Comparison of ENCODE assay signal across 10 cellular contexts in genomic region chr5:154849791-154850201, GRCh38. TPM values are rescaled to one million over a fixed set of nuclear protein-coding genes. Genes with fewer than 3 reads are reported as not detected.
DNase-seq lines count a peak whose midpoint lies in the region; ATAC-seq and TF ChIP-seq lines count a peak whose summit lies in the region.
"Had no signal": no experiment of that assay in that cellular context is flagged by ENCODE, and none has a peak within 500 bp of the region (broad histone marks: within the 10 kb centered on the region; RNA-seq: fewer than 3 reads in every experiment).

No MANE protein-coding gene starts in this region.

- no peaks in the 10 kb centered on the region for H3K79me1 ChIP-seq in neuronal stem cell (ENCODE audit: low read depth, low read length)

- no peaks in the 10 kb centered on the region for H3K27me3 ChIP-seq in neuronal stem cell (ENCODE audit: control insufficient read depth in 3 of 3, insufficient read depth in 3 of 3, low read depth in 1 of 3, low read length in 3 of 3)

- ATAC-seq in GM19351 (IDR thresholded peaks at IDR 0.05; ENCODE audit: unreplicated experiment) = no peak
- ATAC-seq in GM18502 (IDR thresholded peaks at IDR 0.05; ENCODE audit: poor library complexity, unreplicated experiment) = no peak

- peak overlapping the region; percentile 84 for H2AFZ ChIP-seq in neuronal stem cell (ENCODE audit: low read length)

- H3K9me3 Mint-ChIP-seq in T-helper 2 cell treated with Interferon-gamma antibody and Interleukin-4, amounts not matched to agents 5 μg/mL and 100 μg/mL, for 36 hours = no peaks in the 10 kb centered on the region

- no peak overlapping the region for H3K27ac ChIP-seq in neuronal stem cell (replicated peaks; ENCODE audit: low read length)

- no peak overlapping the region for H3K9ac ChIP-seq in neuronal stem cell (ENCODE audit: low read depth, low read length, poor library complexity)

- peaks cover 3% of the 10 kb centered on the region for H3K4me1 Mint-ChIP-seq in T-helper 2 cell treated with Interferon-gamma antibody and Interleukin-4, amounts not matched to agents 5 μg/mL and 100 μg/mL, for 36 hours (ENCODE audit: low read depth)

- WGBS in neuronal stem cell (ENCODE audit: extremely low coverage in 2 of 2, insufficient read length in 2 of 2, insufficient replicate concordance in 1 of 2), 2 donors = no CpG with 5 or more reads among the region's 2 CpGs

- H2BK120ac ChIP-seq in neuronal stem cell (ENCODE audit: low read depth, low read length) = no peak overlapping the region

- H3K36me3 ChIP-seq in neuronal stem cell (replicated peaks in 1 of 2; ENCODE audit: control insufficient read depth in 2 of 2, insufficient read depth in 2 of 2, low read length in 2 of 2) = no peaks in the 10 kb centered on the region

- no peak overlapping the region for H3K18ac ChIP-seq in neuronal stem cell (ENCODE audit: low read length)

- no peak overlapping the region for H3K4me3 Mint-ChIP-seq in T-helper 2 cell treated with Interferon-gamma antibody and Interleukin-4, amounts not matched to agents 5 μg/mL and 100 μg/mL, for 36 hours

- H4K91ac ChIP-seq in neuronal stem cell (ENCODE audit: low read depth, low read length, poor library complexity) = no peak overlapping the region

- no peak overlapping the region for H2BK5ac ChIP-seq in neuronal stem cell (ENCODE audit: low read length)

- H3K23ac ChIP-seq in neuronal stem cell (ENCODE audit: low read depth, low read length, poor library complexity) = no peak overlapping the region

- no peak overlapping the region for H2BK15ac ChIP-seq in neuronal stem cell (ENCODE audit: low read length)

- in situ Hi-C loops in SK-MEL-5 (cut with HindIII; ENCODE audit: low pct_unique_long_range_greater_than_20kb, low sequenced_read_pairs) = no loop called here

- H3K4me2 ChIP-seq in neuronal stem cell (ENCODE audit: insufficient read depth, low read length, poor library complexity, severe bottlenecking) = peak overlapping the region; percentile 81

- DNase-seq in AG09319 (ENCODE audit: extremely low read depth, low read depth) = no peak
- DNase-seq in SK-MEL-5 (ENCODE audit: low read depth, low spot score) = peak; percentile 3
- peak; percentile 62 for DNase-seq in fibroblast of mammary gland (ENCODE audit: low read depth)
- no peak for DNase-seq in neuronal stem cell (ENCODE audit: low spot score)
- DNase-seq in T-helper 2 cell treated with Interferon-gamma antibody and Interleukin-4, amounts not matched to agents 5 μg/mL and 100 μg/mL, for 36 hours (ENCODE audit: low spot score) = no peak
- DNase-seq in EL = no peak
- DNase-seq: activated CD4-positive, alpha-beta T cell treated with anti-CD3 and anti-CD28 coated beads for 48 hours; COR-L47 had no signal

- H2AK5ac ChIP-seq in neuronal stem cell (ENCODE audit: low read depth, low read length) = no peak overlapping the region

- no peaks in the 10 kb centered on the region for H3K27me3 Mint-ChIP-seq in T-helper 2 cell treated with Interferon-gamma antibody and Interleukin-4, amounts not matched to agents 5 μg/mL and 100 μg/mL, for 36 hours (ENCODE audit: low read depth)

- no peaks in the 10 kb centered on the region for H3K36me3 Mint-ChIP-seq in T-helper 2 cell treated with Interferon-gamma antibody and Interleukin-4, amounts not matched to agents 5 μg/mL and 100 μg/mL, for 36 hours (ENCODE audit: low read depth)

- H3K4me3 ChIP-seq in fibroblast of mammary gland (ENCODE audit: control insufficient read depth, low read depth, low read length) (peak overlapping the region; percentile 59), neuronal stem cell (ENCODE audit: low read length in 2 of 2) (peak overlapping the region in 1 of 2 donors; percentile 54)

- H3K14ac ChIP-seq in neuronal stem cell (ENCODE audit: low read length) = no peak overlapping the region

- peaks cover 2 to 10% of the 10 kb centered on the region in 2 donors for H3K4me1 ChIP-seq in neuronal stem cell (ENCODE audit: control insufficient read depth in 2 of 2, insufficient read depth in 1 of 2, low read depth in 1 of 2, low read length in 2 of 2)

- no peak overlapping the region for H2BK12ac ChIP-seq in neuronal stem cell (ENCODE audit: low read length)

- TF ChIP-seq CTCF in AG09319 (IDR thresholded peaks at IDR 0.05; ENCODE audit: low read depth, low read length) (peak; percentile 24), fibroblast of mammary gland (conservative IDR thresholded peaks at IDR 0.05; ENCODE audit: control insufficient read depth, insufficient read depth, low read depth, low read length) (no peak)

- no peak overlapping the region for H4K8ac ChIP-seq in neuronal stem cell (ENCODE audit: low read depth, low read length)

- H3K9me3 ChIP-seq in neuronal stem cell (replicated peaks in 1 of 2; ENCODE audit: control insufficient read depth in 2 of 2, insufficient read depth in 1 of 2, low read depth in 1 of 2, low read length in 2 of 2) = no peaks in the 10 kb centered on the region

- no peak overlapping the region for H3K4ac ChIP-seq in neuronal stem cell (ENCODE audit: low read length)

- no peak overlapping the region for H3K27ac Mint-ChIP-seq in T-helper 2 cell treated with Interferon-gamma antibody and Interleukin-4, amounts not matched to agents 5 μg/mL and 100 μg/mL, for 36 hours

RNA-seq across cellular contexts. Expression of gene FAXDC2, which starts 0.6 kb away (rescaled TPM):
- 13.7 and 15.2 TPM in 2 replicates for total RNA-seq in SK-MEL-5 (2014; rRNA removed; shearing (Covaris generic))
- 14.4 and 18.5 TPM in 2 replicates for polyA plus RNA-seq in SK-MEL-5 (2015; cell fraction: cytosol; rRNA removed)
- polyA plus RNA-seq in SK-MEL-5 (2015; cell fraction: nucleus; rRNA removed) = 14.5 and 17.9 TPM in 2 replicates
- 10.6 TPM for polyA plus RNA-seq in neuronal stem cell (2013, experiment 1 of 2)
- 10.0 TPM for polyA plus RNA-seq in neuronal stem cell (2013, experiment 2 of 2)

RNA-seq across cellular contexts. Expression of gene CNOT8, which starts 8.6 kb away (rescaled TPM):
- 33.3 and 34.3 TPM in 2 replicates for total RNA-seq in SK-MEL-5 (2014; rRNA removed; shearing (Covaris generic))
- polyA plus RNA-seq in SK-MEL-5 (2015; cell fraction: cytosol; rRNA removed) = 26.9 and 28.4 TPM in 2 replicates
- 42.6 and 50.4 TPM in 2 replicates for polyA plus RNA-seq in SK-MEL-5 (2015; cell fraction: nucleus; rRNA removed)
- 44.3 TPM for polyA plus RNA-seq in neuronal stem cell (2013, experiment 1 of 2)
- 45.4 TPM for polyA plus RNA-seq in neuronal stem cell (2013, experiment 2 of 2)

Comparison
In these comparisons a context has a peak if more than half of its experiments do, and no peak if none do; other contexts are left out.
1. DNase-seq: peak in SK-MEL-5 (single experiment) and fibroblast of mammary gland (single experiment); none in AG09319 (single experiment), neuronal stem cell (single experiment), T-helper 2 cell treated with Interferon-gamma antibody and Interleukin-4, amounts not matched to agents 5 μg/mL and 100 μg/mL, for 36 hours (single experiment) and EL (single experiment).